In the genomic region with DNA sequence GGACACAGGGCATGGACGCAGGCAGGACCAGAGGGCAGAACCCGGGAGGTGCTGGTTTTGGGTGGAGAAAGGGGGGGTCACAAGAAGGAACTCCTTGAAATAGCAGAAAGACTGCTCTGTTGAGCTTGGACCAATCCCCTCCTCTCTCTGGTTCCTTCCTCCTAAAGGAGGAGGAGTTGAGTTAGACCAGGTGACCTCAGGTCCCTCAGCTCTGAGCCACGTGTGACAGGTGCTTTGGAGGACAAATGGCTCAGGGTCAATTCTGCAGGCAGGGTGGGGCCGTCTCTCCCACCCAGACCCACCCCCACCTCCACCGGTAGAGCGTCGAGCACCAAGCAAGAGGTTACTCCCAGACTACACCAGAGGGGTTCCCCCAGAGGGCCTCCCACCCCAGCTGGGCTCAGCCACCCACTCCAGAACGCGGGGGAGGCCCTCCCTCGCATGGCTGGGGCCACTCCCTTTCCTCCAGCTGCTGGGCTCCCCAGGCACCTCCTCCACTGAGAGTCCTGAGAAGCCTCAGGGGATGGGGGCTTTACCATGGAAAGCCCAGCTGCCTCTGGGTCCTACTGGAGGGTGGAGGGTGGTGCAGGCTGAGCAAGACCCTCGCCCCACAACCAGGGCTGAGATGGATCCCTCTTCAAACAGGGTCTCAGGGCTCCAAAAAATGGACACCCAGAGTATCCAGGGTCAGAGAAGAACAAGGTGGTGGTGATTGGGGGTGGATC, we compare ENCODE assay signal across 8 cellular contexts. TPM values are rescaled to one million over a fixed set of nuclear protein-coding genes. Genes with fewer than 3 reads are reported as not detected.
DNase-seq lines count a peak whose midpoint lies in the region; ATAC-seq, FAIRE-seq and TF ChIP-seq lines count a peak whose summit lies in the region.

No MANE protein-coding gene starts in this region.

- peak overlapping the region; percentile 40 to 64 (median 58) for H3K4me3 ChIP-seq in endothelial cell of umbilical vein (replicated peaks in 1 of 3; ENCODE audit: insufficient read depth in 1 of 3, low read depth in 1 of 3, low read length in 3 of 3)
- H3K4me3 ChIP-seq in naive thymus-derived CD4-positive, alpha-beta T cell (ENCODE audit: low read length): peak overlapping the region; percentile 54

- H3K27ac Mint-ChIP-seq in naive thymus-derived CD4-positive, alpha-beta T cell: peak overlapping the region in 8 of 9 donors; percentile 73 to 89 (median 79)

- peak overlapping the region; percentile 69 to 89 (median 84) for H3K4me3 Mint-ChIP-seq in naive thymus-derived CD4-positive, alpha-beta T cell

- H3K9me3 ChIP-seq in endothelial cell of umbilical vein (replicated peaks; ENCODE audit: control insufficient read depth, insufficient read depth, low read length): no peaks in the 10 kb centered on the region
- no peaks in the 10 kb centered on the region for H3K9me3 ChIP-seq in naive thymus-derived CD4-positive, alpha-beta T cell (ENCODE audit: control insufficient read depth in 2 of 3, low read length in 3 of 3)

- peak overlapping the region; percentile 56 for H3K27ac ChIP-seq in endothelial cell of umbilical vein (ENCODE audit: insufficient read depth, low read depth, low read length)
- H3K27ac ChIP-seq in naive thymus-derived CD4-positive, alpha-beta T cell (ENCODE audit: low read depth, low read length): peak overlapping the region; percentile 76

- no peak for FAIRE-seq in endothelial cell of umbilical vein (lab: Jason Lieb, UNC)

- H3K27me3 Mint-ChIP-seq in naive thymus-derived CD4-positive, alpha-beta T cell: no peaks in the 10 kb centered on the region

- peaks cover 25% of the 10 kb centered on the region for H3K79me2 ChIP-seq in endothelial cell of umbilical vein (ENCODE audit: control insufficient read depth, insufficient read depth, low read length)

- TF ChIP-seq POLR2A in endothelial cell of umbilical vein (IDR thresholded peaks at IDR 0.05; ENCODE audit: low read depth, low read length): no peak

- no peaks in the 10 kb centered on the region for H4K20me1 ChIP-seq in endothelial cell of umbilical vein (replicated peaks; ENCODE audit: control insufficient read depth, extremely low read depth, insufficient read depth, low read length)

- CTCF ChIA-PET in endothelial cell of umbilical vein (lab: Charles Lee): interaction anchor here (0.7 to 1.3 kb wide), 3 partner anchors 31 to 119 kb away, joined by 3 to 6 read pairs (median 4); no protein-coding TSS in a partner anchor
- CTCF ChIA-PET in naive thymus-derived CD4-positive, alpha-beta T cell (lab: Charles Lee): interaction anchor here (0.6 to 1.0 kb wide), 4 partner anchors 8 to 230 kb away, joined by 3 to 5 read pairs (median 3); a partner anchor contains a TSS

- no TSS peak for BruUV-seq in endothelial cell of umbilical vein (replicated peaks; lab: Mats Ljungman, UMichigan)

- H3K9ac ChIP-seq in endothelial cell of umbilical vein (replicated peaks; ENCODE audit: extremely low read depth, insufficient read depth, low read length): peak overlapping the region; percentile 71

- POLR2A ChIA-PET in endothelial cell of umbilical vein (lab: Charles Lee): interaction anchor here (0.6 kb wide), 1 partner anchor 139 kb away, joined by 3 read pairs; no protein-coding TSS in a partner anchor
- POLR2A ChIA-PET in naive thymus-derived CD4-positive, alpha-beta T cell (lab: Charles Lee): interaction anchor here (0.6 to 1.0 kb wide), 2 partner anchors 25 to 28 kb away, joined by 3 to 4 read pairs; a partner anchor contains a TSS

- H3K4me2 ChIP-seq in endothelial cell of umbilical vein (ENCODE audit: insufficient read depth, low read length): peak overlapping the region; percentile 51

- no peak overlapping the region for H2AFZ ChIP-seq in endothelial cell of umbilical vein (ENCODE audit: low read depth, low read length)

- peak; percentile 32 for ATAC-seq in GM21723 (IDR thresholded peaks at IDR 0.05; ENCODE audit: unreplicated experiment)
- ATAC-seq in naive thymus-derived CD4-positive, alpha-beta T cell: peak; percentile 59

- H3K27me3 ChIP-seq in endothelial cell of umbilical vein (ENCODE audit: control insufficient read depth in 2 of 2, insufficient read depth in 2 of 2, low read length in 2 of 2): no peaks in the 10 kb centered on the region
- H3K27me3 ChIP-seq in naive thymus-derived CD4-positive, alpha-beta T cell (ENCODE audit: control insufficient read depth in 2 of 2, insufficient read depth in 2 of 2, low read length in 2 of 2): no peaks in the 10 kb centered on the region

- no peaks in the 10 kb centered on the region for H3K9me1 ChIP-seq in endothelial cell of umbilical vein (replicated peaks; ENCODE audit: control insufficient read depth, extremely low read depth, insufficient read depth, low read length)

- DNase-seq in ELR (ENCODE audit: low read depth) (peak; percentile 61), NCI-H1105 (lab: John Stamatoyannopoulos, UW) (peak; percentile 37), endothelial cell of umbilical vein (ENCODE audit: low read depth, low spot score) (peak; percentile 23), COLO829 (ENCODE audit: low spot score) (no peak), COR-L47 (lab: John Stamatoyannopoulos, UW) (no peak)
- DNase-seq in activated CD4-positive, CD25-positive, alpha-beta regulatory T cell treated with anti-CD3 and anti-CD28 coated beads, Interleukin-2, amount 50 U/mL, for 16 hours (ENCODE audit: low read depth, low spot score): peak; percentile 23
- DNase-seq in naive thymus-derived CD4-positive, alpha-beta T cell: peak in 6 of 9 donors; percentile 22 to 81 (median 52)

- TF ChIP-seq CTCF in endothelial cell of umbilical vein (IDR thresholded peaks at IDR 0.05; ENCODE audit: extremely low read depth in 1 of 2, insufficient read depth in 1 of 2, low read depth in 1 of 2, low read length in 2 of 2): peak in 1 of 2 donors; percentile 15

- H3K36me3 ChIP-seq in endothelial cell of umbilical vein (ENCODE audit: control insufficient read depth in 2 of 2, extremely low read depth in 1 of 2, insufficient read depth in 2 of 2, low read length in 2 of 2): peaks cover 8 to 19% of the 10 kb centered on the region in 2 experiments
- no peaks in the 10 kb centered on the region for H3K36me3 ChIP-seq in naive thymus-derived CD4-positive, alpha-beta T cell (ENCODE audit: control insufficient read depth in 2 of 3, insufficient read depth in 3 of 3, low read length in 3 of 3)

- no peaks in the 10 kb centered on the region for H3K9me3 Mint-ChIP-seq in naive thymus-derived CD4-positive, alpha-beta T cell

- dilution Hi-C loops in endothelial cell of umbilical vein (cut with MboI; ENCODE audit: extremely low pct_ligation_motif_present, low sequenced_read_pairs): no loop called here

- peaks cover 0 to 33% (median 28%) of the 10 kb centered on the region in 7 donors for H3K4me1 Mint-ChIP-seq in naive thymus-derived CD4-positive, alpha-beta T cell

- H3K4me1 ChIP-seq in endothelial cell of umbilical vein (ENCODE audit: control insufficient read depth, extremely low read depth, insufficient read depth, low read length): peaks cover 19% of the 10 kb centered on the region
- H3K4me1 ChIP-seq in naive thymus-derived CD4-positive, alpha-beta T cell (ENCODE audit: control insufficient read depth in 2 of 2, insufficient read depth in 2 of 2, low read length in 2 of 2): peaks cover 13 to 23% of the 10 kb centered on the region in 2 donors

- H3K36me3 Mint-ChIP-seq in naive thymus-derived CD4-positive, alpha-beta T cell: peaks cover 0 to 12% (median 0%) of the 10 kb centered on the region in 5 donors

- intact Hi-C loops in endothelial cell of umbilical vein (cut with micrococcal nuclease): no loop called here
- intact Hi-C loops in naive thymus-derived CD4-positive, alpha-beta T cell (cut with micrococcal nuclease): loop anchor here (1.0 to 10.0 kb wide), 2 partner anchors 28 to 160 kb away; a partner anchor contains a TSS

TF ChIP-seq in endothelial cell of umbilical vein, 7 proteins besides CTCF, POLR2A, EP300 and RAD21 (continues in another document):
- TF ChIP-seq MYC (IDR thresholded peaks at IDR 0.05; ENCODE audit: low read depth, low read length) (no peak), EZH2 (IDR thresholded peaks at IDR 0.05; ENCODE audit: borderline replicate concordance, low read depth, low read length, severe bottlenecking) (no peak)

RNA-seq across cellular contexts. Expression of a gene that starts 7.7 kb away (rescaled TPM):
- 195 and 206 TPM in 2 replicates for total RNA-seq in endothelial cell of umbilical vein
- polyA plus RNA-seq in endothelial cell of umbilical vein: 141 and 145 TPM in 2 replicates
- polyA plus RNA-seq in endothelial cell of umbilical vein (2011; cell fraction: cytosol; rRNA removed): 124 and 132 TPM in 2 replicates
- 298 and 335 TPM in 2 replicates for polyA plus RNA-seq in endothelial cell of umbilical vein (2011; cell fraction: nucleus; rRNA removed)
- 160 and 189 TPM in 2 replicates for polyA plus RNA-seq in endothelial cell of umbilical vein (2012)
- 298 and 349 TPM in 2 replicates for polyA minus RNA-seq in endothelial cell of umbilical vein
- 60.4 TPM for polyA minus RNA-seq in endothelial cell of umbilical vein (2011; cell fraction: cytosol; rRNA and poly(A)+ RNA removed)
- 122 and 135 TPM in 2 replicates for polyA minus RNA-seq in endothelial cell of umbilical vein (2011; cell fraction: nucleus; rRNA and poly(A)+ RNA removed)
- total RNA-seq in naive thymus-derived CD4-positive, alpha-beta T cell: 10 to 100 TPM; 10.3 to 37.0 (median 23.6) TPM
- polyA plus RNA-seq in naive thymus-derived CD4-positive, alpha-beta T cell: 1 to 10 TPM; 4.4 to 4.7 TPM

RNA-seq across cellular contexts. Expression of a gene that starts 28.7 kb away (rescaled TPM):
- total RNA-seq in endothelial cell of umbilical vein: 67.2 and 71.3 TPM in 2 replicates
- 41.2 and 52.8 TPM in 2 replicates for polyA plus RNA-seq in endothelial cell of umbilical vein
- 60.3 and 63.7 TPM in 2 replicates for polyA plus RNA-seq in endothelial cell of umbilical vein (2011; cell fraction: cytosol; rRNA removed)
- polyA plus RNA-seq in endothelial cell of umbilical vein (2011; cell fraction: nucleus; rRNA removed): 27.0 and 33.4 TPM in 2 replicates
- polyA plus RNA-seq in endothelial cell of umbilical vein (2012): 55.9 and 69.4 TPM in 2 replicates
- polyA minus RNA-seq in endothelial cell of umbilical vein: 85.7 and 87.4 TPM in 2 replicates
- 31.6 TPM for polyA minus RNA-seq in endothelial cell of umbilical vein (2011; cell fraction: cytosol; rRNA and poly(A)+ RNA removed)
- 21.8 and 27.1 TPM in 2 replicates for polyA minus RNA-seq in endothelial cell of umbilical vein (2011; cell fraction: nucleus; rRNA and poly(A)+ RNA removed)
- total RNA-seq in naive thymus-derived CD4-positive, alpha-beta T cell: 10 to 100 TPM; 16.9 to 29.0 (median 20.9) TPM
- polyA plus RNA-seq in naive thymus-derived CD4-positive, alpha-beta T cell: 10 to 100 TPM; 20.0 to 24.3 TPM

RNA-seq across cellular contexts. Expression of a gene that starts 31.7 kb away (rescaled TPM):
- total RNA-seq in endothelial cell of umbilical vein: 41.3 and 44.2 TPM in 2 replicates
- polyA plus RNA-seq in endothelial cell of umbilical vein: 53.8 and 54.1 TPM in 2 replicates
- 30.0 and 33.1 TPM in 2 replicates for polyA plus RNA-seq in endothelial cell of umbilical vein (2011; cell fraction: cytosol; rRNA removed)
- 49.9 and 59.3 TPM in 2 replicates for polyA plus RNA-seq in endothelial cell of umbilical vein (2011; cell fraction: nucleus; rRNA removed)
- polyA plus RNA-seq in endothelial cell of umbilical vein (2012): 31.5 and 37.8 TPM in 2 replicates
- polyA minus RNA-seq in endothelial cell of umbilical vein: 74.5 and 93.9 TPM in 2 replicates
- 28.6 TPM for polyA minus RNA-seq in endothelial cell of umbilical vein (2011; cell fraction: cytosol; rRNA and poly(A)+ RNA removed)
- polyA minus RNA-seq in endothelial cell of umbilical vein (2011; cell fraction: nucleus; rRNA and poly(A)+ RNA removed): 34.6 and 44.4 TPM in 2 replicates
- 100 to 1,000 TPM in 2 of 5 experiments, 10 to 100 TPM in 3; 50.5 to 184 (median 84.2) TPM for total RNA-seq in naive thymus-derived CD4-positive, alpha-beta T cell
- 10 to 100 TPM; 72.9 to 84.3 TPM for polyA plus RNA-seq in naive thymus-derived CD4-positive, alpha-beta T cell

Comparison
In these comparisons a context has a peak if more than half of its experiments do, and no peak if none do; other contexts are left out.
1. DNase-seq: peak in ELR (single experiment), NCI-H1105 (single experiment), activated CD4-positive, CD25-positive, alpha-beta regulatory T cell treated with anti-CD3 and anti-CD28 coated beads, Interleukin-2, amount 50 U/mL, for 16 hours (single experiment), endothelial cell of umbilical vein (single experiment) and naive thymus-derived CD4-positive, alpha-beta T cell (6 of 9); none in COLO829 (single experiment) and COR-L47 (single experiment).